In genomic region chr1:226979517-226980121, GRCh38 we compare ENCODE assay signal across 27 cellular contexts. TPM values are rescaled to one million over a fixed set of nuclear protein-coding genes. Genes with fewer than 3 reads are reported as not detected.
DNase-seq lines count a peak whose midpoint lies in the region; ATAC-seq and TF ChIP-seq lines count a peak whose summit lies in the region.
"Had no signal": no experiment of that assay in that cellular context is flagged by ENCODE, and none has a peak within 500 bp of the region (broad histone marks: within the 10 kb centered on the region; RNA-seq: fewer than 3 reads in every experiment).

No MANE protein-coding gene starts in this region.

- intact Hi-C loops in heart left ventricle (cut with DNase I), result loop anchor here in 5 of 10 donors (2.0 to 10.0 kb wide), 3 partner anchors 37 to 65 kb away; partner anchors contain the start of gene COQ8A (in 3 of the 5)
- intact Hi-C loops in ascending aorta (cut with DNase I), result no loop called here
- intact Hi-C loops in A673 (cut with micrococcal nuclease; ENCODE audit: unreplicated experiment), result no loop called here

- no peak overlapping the region for H3K4me3 ChIP-seq in heart left ventricle
- H3K4me3 ChIP-seq in ascending aorta, result no peak overlapping the region
- H3K4me3 ChIP-seq in A673 (ENCODE audit: low read depth, low read length, poor library complexity, severe bottlenecking), result no peak overlapping the region
- H3K4me3 ChIP-seq: A549, SJSA1, stomach, vagina had no signal

- TF ChIP-seq CTCF in heart left ventricle (IDR thresholded peaks at IDR 0.05), result no peak
- no peak for TF ChIP-seq CTCF in nephron progenitor cell (IDR thresholded peaks at IDR 0.05)
- TF ChIP-seq CTCF in ascending aorta (IDR thresholded peaks at IDR 0.05), result no peak
- no peak for TF ChIP-seq CTCF in A673 (conservative IDR thresholded peaks at IDR 0.05; ENCODE audit: low read depth, low read length)

- peaks cover 9% of the 10 kb centered on the region for H3K4me1 Mint-ChIP-seq in nephron progenitor cell
- H3K4me1 Mint-ChIP-seq: T-helper 17 cell had no signal

- no peak for TF ChIP-seq POLR2A in heart left ventricle (IDR thresholded peaks at IDR 0.05)

- H3K4me3 Mint-ChIP-seq in nephron progenitor cell, result no peak overlapping the region
- H3K4me3 Mint-ChIP-seq: brain; dendritic cell treated with granulocyte-macrophage colony-stimulating factor and Interleukin-4, amounts not matched to agents 40 ng/mL and 50 ng/mL, for 4 days; T-helper 17 cell had no signal

- H3K36me3 ChIP-seq in heart left ventricle (peaks cover 0 to 36% (median 24%) of the 10 kb centered on the region in 9 donors), ascending aorta (peaks cover 7 to 30% of the 10 kb centered on the region in 2 donors), A673 (ENCODE audit: insufficient read depth, low read length, poor library complexity, severe bottlenecking) (no peaks in the 10 kb centered on the region)
- H3K36me3 ChIP-seq: SJSA1 had no signal

- CTCF ChIA-PET in A673 (lab: Charles Lee), result no interaction called here

- BruUV-seq in A673 (replicated peaks; lab: Mats Ljungman, UMichigan), result no TSS peak

- no peaks in the 10 kb centered on the region for H3K36me3 Mint-ChIP-seq in nephron progenitor cell (ENCODE audit: low read depth)

- peak; percentile 66 to 82 (median 74) for ATAC-seq in heart left ventricle
- ATAC-seq: left colon, PC-3, T-helper 17 cell had no signal

- no peaks in the 10 kb centered on the region for H3K27me3 Mint-ChIP-seq in nephron progenitor cell (ENCODE audit: low read depth, poor library complexity)
- H3K27me3 Mint-ChIP-seq: dendritic cell treated with granulocyte-macrophage colony-stimulating factor and Interleukin-4, amounts not matched to agents 40 ng/mL and 50 ng/mL, for 4 days; T-helper 17 cell had no signal

- H3K4me1 ChIP-seq in heart left ventricle (peaks cover 0 to 90% (median 48%) of the 10 kb centered on the region in 12 donors), ascending aorta (peaks cover 0 to 9% of the 10 kb centered on the region in 2 donors), A673 (ENCODE audit: insufficient read depth, low read length, poor library complexity, severe bottlenecking) (no peaks in the 10 kb centered on the region)
- H3K4me1 ChIP-seq: A549 had no signal

- H3K9me3 Mint-ChIP-seq in nephron progenitor cell, result no peaks in the 10 kb centered on the region
- H3K9me3 Mint-ChIP-seq: brain; dendritic cell treated with granulocyte-macrophage colony-stimulating factor and Interleukin-4, amounts not matched to agents 40 ng/mL and 50 ng/mL, for 4 days had no signal

- H3K27ac ChIP-seq in heart left ventricle (peak overlapping the region; percentile 71 to 98 (median 92)), ascending aorta (no peak overlapping the region), A673 (ENCODE audit: low read depth, low read length, poor library complexity, severe bottlenecking) (no peak overlapping the region)
- H3K27ac ChIP-seq: A549, C4-2B, SJSA1, vagina, VCaP had no signal

- 38 to 54% (median 46%) methylated on average over 4 to 12 of the region's 12 CpGs for WGBS in heart left ventricle, 4 donors

- peak overlapping the region; percentile 71 for H3K27ac Mint-ChIP-seq in nephron progenitor cell
- H3K27ac Mint-ChIP-seq: brain; dendritic cell treated with granulocyte-macrophage colony-stimulating factor and Interleukin-4, amounts not matched to agents 40 ng/mL and 50 ng/mL, for 4 days; T-helper 17 cell had no signal

- no peaks in the 10 kb centered on the region for H3K9me3 ChIP-seq in heart left ventricle
- H3K9me3 ChIP-seq in ascending aorta, result no peaks in the 10 kb centered on the region
- H3K9me3 ChIP-seq in A673 (ENCODE audit: low read depth, low read length, poor library complexity, severe bottlenecking), result no peaks in the 10 kb centered on the region
- H3K9me3 ChIP-seq: A549, SJSA1, stomach, vagina had no signal

- H3K27me3 ChIP-seq in heart left ventricle, result no peaks in the 10 kb centered on the region
- no peaks in the 10 kb centered on the region for H3K27me3 ChIP-seq in ascending aorta
- H3K27me3 ChIP-seq in A673 (replicated peaks; ENCODE audit: insufficient read depth, low read depth, low read length, poor library complexity), result no peaks in the 10 kb centered on the region
- H3K27me3 ChIP-seq: SJSA1, stomach, vagina had no signal

- POLR2A ChIA-PET in A673 (lab: Charles Lee; ENCODE audit: low non-redundant PET), result no interaction called here

- DNase-seq in activated effector memory CD4-positive, alpha-beta T cell treated with anti-CD3 and anti-CD28 coated beads, Interleukin-2, amount 50 U/mL, for 16 hours, result peak; percentile 54
- no peak for DNase-seq in activated effector memory CD4-positive, alpha-beta T cell treated with Interleukin-2 at 50 U/mL for 16 hours
- DNase-seq in heart left ventricle (peak; percentile 73 to 86 (median 76)), nephron progenitor cell (no peak), superior temporal gyrus (ENCODE audit: extremely low spot score) (peak; percentile 75), HK-2 (ENCODE audit: unreplicated experiment) (no peak), ascending aorta (ENCODE audit: low spot score in 2 of 2) (no peak), A673 (ENCODE audit: low spot score) (no peak)
- DNase-seq: activated CD4-positive, alpha-beta T cell treated with anti-CD3 and anti-CD28 coated beads, Interleukin-2, amount 50 U/mL, for 48 hours; activated naive CD4-positive, alpha-beta T cell treated with anti-CD3 and anti-CD28 coated beads, Interleukin-2, amount 50 U/mL, for 16 hours; activated T-cell treated with anti-CD3 and anti-CD28 coated beads for 4 hours; erythroblast; foreskin melanocyte; left colon; NCI-H1436; NCI-H748 treated with DMSO at 0.1 percent for 48 hours; PC-3; stimulated activated CD4-positive, alpha-beta T cell treated with anti-CD3 and anti-CD28 coated beads, Interleukin-2, amount 100 ng/mL, for 48 hours; stomach; T-helper 17 cell had no signal

RNA-seq across cellular contexts. Expression of gene COQ8A, which starts 39.5 kb away (rescaled TPM):
- total RNA-seq in heart left ventricle, result 100 to 1,000 TPM; 141 to 915 (median 310) TPM
- polyA plus RNA-seq in heart left ventricle, result 100 to 1,000 TPM; 193 to 243 TPM
- total RNA-seq in ascending aorta, result 42.4 TPM
- 7.7 and 10.0 TPM in 2 replicates for total RNA-seq in A673 (2021)

Comparison
In these comparisons a context has a peak if more than half of its experiments do, and no peak if none do; other contexts are left out.
1. DNase-seq: peak in activated effector memory CD4-positive, alpha-beta T cell treated with anti-CD3 and anti-CD28 coated beads, Interleukin-2, amount 50 U/mL, for 16 hours (single experiment), heart left ventricle (5 of 5) and superior temporal gyrus (single experiment); none in activated effector memory CD4-positive, alpha-beta T cell treated with Interleukin-2 at 50 U/mL for 16 hours (single experiment), nephron progenitor cell (single experiment), HK-2 (single experiment), ascending aorta (0 of 2) and A673 (single experiment).
2. H3K27ac ChIP-seq: peak in heart left ventricle (12 of 12); none in ascending aorta (0 of 2) and A673 (single experiment).